8 cellular contexts compared by ENCODE assay signal in the genomic region with DNA sequence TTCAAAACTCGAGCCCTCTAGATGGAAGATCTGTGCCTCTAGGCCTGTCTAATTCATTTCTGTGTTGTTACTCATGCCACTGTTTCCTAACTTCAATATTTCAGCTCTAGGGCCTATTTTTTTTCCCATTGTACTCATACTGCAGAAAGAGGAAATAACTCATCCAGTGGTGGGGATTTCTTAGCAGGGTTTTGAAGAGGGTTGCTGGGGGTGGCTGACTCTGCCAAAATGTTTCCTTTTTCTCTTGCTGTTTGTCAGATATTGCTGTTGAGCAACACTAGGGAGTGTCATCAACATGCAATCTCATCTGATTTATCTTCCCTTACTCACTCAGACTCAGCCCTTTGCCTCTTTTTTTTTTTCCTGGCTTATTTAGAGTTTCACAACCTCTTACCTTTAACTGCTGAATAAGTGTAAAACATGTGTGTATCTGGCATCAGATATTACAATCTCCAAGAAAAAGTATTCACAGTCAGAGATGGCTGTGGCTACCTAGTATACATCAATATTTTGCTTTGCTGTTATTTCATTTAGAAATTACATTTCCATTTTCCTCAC.
A peak's percentile ranks its signal among the peaks of the same experiment; 100 is the strongest.
DNase-seq lines count a peak whose midpoint lies in the region; ATAC-seq and TF ChIP-seq lines count a peak whose summit lies in the region.

No MANE protein-coding gene starts in this region.

- H3K4me3 Mint-ChIP-seq in T-helper 17 cell = no peak overlapping the region

- no peak for TF ChIP-seq CTCF in choroid plexus epithelial cell (conservative IDR thresholded peaks at IDR 0.05; ENCODE audit: low read depth, low read length)

- no peak overlapping the region for H3K4me3 ChIP-seq in choroid plexus epithelial cell (ENCODE audit: low read depth, low read length)

- DNase-seq in stimulated activated naive CD4-positive, alpha-beta T cell treated with Interleukin-2 at 50 U/mL for 16 hours (lab: John Stamatoyannopoulos, UW) = peak; percentile 76
- DNase-seq in stimulated activated naive CD4-positive, alpha-beta T cell (lab: John Stamatoyannopoulos, UW) = no peak
- DNase-seq in T-helper 17 cell (no peak), choroid plexus epithelial cell (ENCODE audit: low read depth) (peak; percentile 99), mucosa of gallbladder (ENCODE audit: low spot score) (peak; percentile 62), stromal cell of bone marrow (ENCODE audit: low read depth) (peak; percentile 100), NCI-H446 (lab: John Stamatoyannopoulos, UW) (no peak)

- H3K4me1 Mint-ChIP-seq in T-helper 17 cell = peaks cover 8% of the 10 kb centered on the region

- peaks cover 3% of the 10 kb centered on the region for H3K36me3 Mint-ChIP-seq in T-helper 17 cell (ENCODE audit: low read depth)

- ATAC-seq in T-helper 17 cell = peak; percentile 70
- ATAC-seq in HG03521 (IDR thresholded peaks at IDR 0.05; ENCODE audit: unreplicated experiment) = no peak

- H3K27ac Mint-ChIP-seq in T-helper 17 cell = no peak overlapping the region

- peaks cover under 1% of the 10 kb centered on the region for H3K27me3 Mint-ChIP-seq in T-helper 17 cell

- no peaks in the 10 kb centered on the region for H3K9me3 ChIP-seq in T-helper 17 cell (ENCODE audit: control insufficient read depth, low read length, poor library complexity, severe bottlenecking)

Comparison
In these comparisons a context has a peak if more than half of its experiments do, and no peak if none do; other contexts are left out.
1. DNase-seq: peak in stimulated activated naive CD4-positive, alpha-beta T cell treated with Interleukin-2 at 50 U/mL for 16 hours (single experiment), choroid plexus epithelial cell (single experiment), mucosa of gallbladder (single experiment) and stromal cell of bone marrow (single experiment); none in stimulated activated naive CD4-positive, alpha-beta T cell (0 of 6), T-helper 17 cell (0 of 3) and NCI-H446 (0 of 2).